1 cellular context compared by ENCODE assay signal in the genomic region with DNA sequence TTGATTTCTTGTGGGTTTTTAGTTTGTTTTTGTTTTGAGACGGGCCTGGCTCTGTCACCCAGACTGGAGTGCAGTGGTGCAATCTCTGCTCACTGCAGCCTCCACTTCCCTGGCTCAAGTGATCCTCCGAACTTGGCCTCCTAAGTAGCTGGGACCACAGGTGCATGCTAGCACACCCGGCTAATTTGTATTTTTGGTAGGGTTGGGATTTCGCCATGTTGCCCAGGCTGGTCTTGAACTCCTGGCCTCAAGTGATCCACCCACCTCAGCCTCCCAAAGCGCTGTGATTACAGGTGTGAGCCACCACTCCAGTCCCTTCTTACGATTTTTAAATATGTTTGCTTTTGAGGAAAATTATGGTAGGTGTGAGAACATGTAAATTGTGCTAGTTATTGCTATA.
TF ChIP-seq lines count a peak whose summit lies in the region.

No MANE protein-coding gene starts in this region.

TF ChIP-seq in H1, 55 proteins besides CTCF, POLR2A, EP300 and RAD21:
- TF ChIP-seq POLR2AphosphoS5 (IDR thresholded peaks at IDR 0.05; ENCODE audit: low read depth, low read length), result peak; percentile 54
